12 cellular contexts compared by ENCODE assay signal in the genomic region with DNA sequence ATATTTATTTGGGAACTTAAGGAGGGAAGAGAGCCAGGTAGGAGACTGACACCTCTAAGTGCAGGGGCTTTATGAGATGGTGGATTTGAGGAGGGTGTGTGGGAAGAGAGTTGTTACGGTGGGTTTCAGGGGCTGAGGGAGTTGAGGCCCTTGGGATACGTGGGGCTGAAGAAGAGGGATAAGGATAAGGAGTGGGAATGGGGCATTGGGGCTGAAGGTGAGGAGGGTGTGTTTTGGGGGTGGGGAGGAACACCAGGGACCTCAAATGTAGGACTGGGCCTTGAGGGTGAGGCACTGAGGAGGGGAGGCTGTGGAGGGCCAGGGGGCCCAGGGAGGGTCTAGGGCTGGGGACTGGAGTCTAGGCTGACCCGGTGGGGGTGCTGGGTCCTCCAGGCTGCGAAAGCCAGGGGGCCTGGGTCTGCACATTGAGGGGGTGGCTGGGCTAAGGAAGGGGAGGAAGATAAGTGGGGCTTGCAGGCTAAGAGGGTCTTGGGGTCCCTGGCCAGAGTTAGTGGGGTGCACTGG. TPM values are rescaled to one million over a fixed set of nuclear protein-coding genes. Genes with fewer than 3 reads are reported as not detected.
A peak's percentile ranks its signal among the peaks of the same experiment; 100 is the strongest.
DNase-seq lines count a peak whose midpoint lies in the region; ATAC-seq and TF ChIP-seq lines count a peak whose summit lies in the region.
"Had no signal": no experiment of that assay in that cellular context is flagged by ENCODE, and none has a peak within 500 bp of the region (broad histone marks: within the 10 kb centered on the region; RNA-seq: fewer than 3 reads in every experiment).

No MANE protein-coding gene starts in this region.

- H3K36me3 ChIP-seq in A673 (ENCODE audit: insufficient read depth, low read length, poor library complexity, severe bottlenecking) = no peaks in the 10 kb centered on the region
- H3K36me3 ChIP-seq: brain microvascular endothelial cell had no signal

- H3K27ac Mint-ChIP-seq in HFFc6 = peak overlapping the region; percentile 89
- peak overlapping the region; percentile 99 for H3K27ac Mint-ChIP-seq in MCF 10A (ENCODE audit: low read depth, unreplicated experiment)
- peak overlapping the region; percentile 94 to 98 (median 97) for H3K27ac Mint-ChIP-seq in nephron

- no TSS peak for BruUV-seq in A673 (replicated peaks; lab: Mats Ljungman, UMichigan)
- no TSS peak for BruUV-seq in MCF 10A (replicated peaks; lab: Mats Ljungman, UMichigan)

- peak overlapping the region; percentile 99 for H3K27ac ChIP-seq in A673 (ENCODE audit: low read depth, low read length, poor library complexity, severe bottlenecking)

- intact Hi-C loops in A673 (cut with micrococcal nuclease; ENCODE audit: unreplicated experiment) = no loop called here
- intact Hi-C loops in MCF 10A (cut with micrococcal nuclease) = no loop called here

- H3K36me3 Mint-ChIP-seq in HFFc6 (ENCODE audit: low read depth) = peaks cover 5% of the 10 kb centered on the region
- H3K36me3 Mint-ChIP-seq in MCF 10A (ENCODE audit: insufficient read depth, unreplicated experiment) = no peaks in the 10 kb centered on the region
- peaks cover 13% of the 10 kb centered on the region for H3K36me3 Mint-ChIP-seq in nephron (ENCODE audit: low read depth)

- CTCF ChIA-PET in A673 (lab: Charles Lee) = no interaction called here
- CTCF ChIA-PET in MCF 10A (lab: Yijun Ruan, JAX) = no interaction called here

- DNase-seq in A673 (ENCODE audit: low spot score) (no peak), HFFc6 (no peak), MCF 10A (ENCODE audit: unreplicated experiment) (no peak), epidermal melanocyte (ENCODE audit: insufficient read length, low spot score) (no peak)
- DNase-seq: brain microvascular endothelial cell, foreskin keratinocyte had no signal

- TF ChIP-seq CTCF in A673 (conservative IDR thresholded peaks at IDR 0.05; ENCODE audit: low read depth, low read length) (no peak), HFFc6 (IDR thresholded peaks at IDR 0.05) (no peak), MCF 10A (IDR thresholded peaks at IDR 0.05; ENCODE audit: unreplicated experiment) (no peak), nephron (IDR thresholded peaks at IDR 0.05; ENCODE audit: unreplicated experiment in 3 of 3) (no peak)

- H3K9me3 ChIP-seq in A673 (ENCODE audit: low read depth, low read length, poor library complexity, severe bottlenecking) = no peaks in the 10 kb centered on the region

- POLR2A ChIA-PET in A673 (lab: Charles Lee; ENCODE audit: low non-redundant PET) = no interaction called here
- POLR2A ChIA-PET in MCF 10A (lab: Yijun Ruan, JAX) = interaction anchor here (3.8 kb wide), 1 partner anchor 79 kb away, joined by 21 read pairs; no protein-coding TSS in a partner anchor

- no peak overlapping the region for H3K4me3 ChIP-seq in A673 (ENCODE audit: low read depth, low read length, poor library complexity, severe bottlenecking)

- H3K4me1 Mint-ChIP-seq in HFFc6 (ENCODE audit: low read depth) (peaks cover 62% of the 10 kb centered on the region), MCF 10A (ENCODE audit: insufficient read depth, unreplicated experiment) (peaks cover 45% of the 10 kb centered on the region), nephron (peaks cover 29% of the 10 kb centered on the region)

- ATAC-seq in HG03139 (IDR thresholded peaks at IDR 0.05; ENCODE audit: unreplicated experiment) = no peak
- no peak for ATAC-seq in GM21619 (IDR thresholded peaks at IDR 0.05; ENCODE audit: unreplicated experiment)
- ATAC-seq in GM21786 (IDR thresholded peaks at IDR 0.05; ENCODE audit: unreplicated experiment) = no peak
- ATAC-seq: foreskin keratinocyte had no signal

- H3K4me3 Mint-ChIP-seq in HFFc6 (peak overlapping the region; percentile 73), MCF 10A (ENCODE audit: unreplicated experiment) (peak overlapping the region; percentile 78), nephron (peak overlapping the region; percentile 88 to 92 (median 89))

- H3K27me3 Mint-ChIP-seq in HFFc6 (ENCODE audit: insufficient read depth) (peaks cover 6% of the 10 kb centered on the region), MCF 10A (ENCODE audit: insufficient read depth, unreplicated experiment) (no peaks in the 10 kb centered on the region), nephron (ENCODE audit: low read depth) (peaks cover 6% of the 10 kb centered on the region)

- H3K9me3 Mint-ChIP-seq in HFFc6 (0 out of 2 replicates have a peak, but pooled peaks cover 4% of the 10 kb centered on the region), MCF 10A (ENCODE audit: unreplicated experiment) (no peaks in the 10 kb centered on the region), nephron (peaks cover 2% of the 10 kb centered on the region)

- peaks cover 3% of the 10 kb centered on the region for H3K4me1 ChIP-seq in A673 (ENCODE audit: insufficient read depth, low read length, poor library complexity, severe bottlenecking)

- H3K27me3 ChIP-seq in A673 (replicated peaks; ENCODE audit: insufficient read depth, low read depth, low read length, poor library complexity) = no peaks in the 10 kb centered on the region
- H3K27me3 ChIP-seq: brain microvascular endothelial cell, foreskin keratinocyte had no signal

RNA-seq across cellular contexts. Expression of a gene that starts 1.2 kb away (rescaled TPM):
- total RNA-seq in A673 (2021) (53.9 and 56.2 TPM in 2 replicates), MCF 10A (2022) (51.5 and 65.8 TPM in 2 replicates)
- total RNA-seq in HFFc6 (2021; fragmentation: NEBNext Ultra II Directional; extraction: Animal tissue kit (Norgen Biotek cat#: 25700)) = 10 to 100 TPM; 61.5 to 70.5 (median 66.0) TPM

RNA-seq across cellular contexts. Expression of a gene that starts 53.1 kb away (rescaled TPM):
- total RNA-seq in A673 (2021) (3.2 TPM in 2 replicates), MCF 10A (2022) (0.79 and 1.3 TPM in 2 replicates)
- total RNA-seq in HFFc6 (2021; fragmentation: NEBNext Ultra II Directional; extraction: Animal tissue kit (Norgen Biotek cat#: 25700)) = under 1 TPM; 0.26 to 0.68 (median 0.43) TPM

RNA-seq across cellular contexts. Expression of a gene that starts 59.4 kb away (rescaled TPM):
- not detected in 2 replicates for total RNA-seq in A673 (2021)
- not detected for total RNA-seq in HFFc6 (2021; fragmentation: NEBNext Ultra II Directional; extraction: Animal tissue kit (Norgen Biotek cat#: 25700))
- total RNA-seq in MCF 10A (2022) = not detected in 2 replicates
- total RNA-seq: foreskin keratinocyte, lung microvascular endothelial cell, ureter had no signal
